In genomic region chr11:65611028-65611757, GRCh38 we compare ENCODE assay signal across 9 cellular contexts. TPM values are rescaled to one million over a fixed set of nuclear protein-coding genes. Genes with fewer than 3 reads are reported as not detected.
DNase-seq lines count a peak whose midpoint lies in the region; ATAC-seq, FAIRE-seq and TF ChIP-seq lines count a peak whose summit lies in the region.
"Had no signal": no experiment of that assay in that cellular context is flagged by ENCODE, and none has a peak within 500 bp of the region (broad histone marks: within the 10 kb centered on the region; RNA-seq: fewer than 3 reads in every experiment).

No MANE protein-coding gene starts in this region.

- no peak for TF ChIP-seq POLR2A in upper lobe of left lung (IDR thresholded peaks at IDR 0.05)
- TF ChIP-seq POLR2A in H54 (IDR thresholded peaks at IDR 0.05; ENCODE audit: low read depth, low read length) = no peak

- no peak for DNase-seq in activated T-cell treated with anti-CD3 and anti-CD28 coated beads, Interleukin-2, amount 50 U/mL, for 24 hours
- no peak for DNase-seq in activated T-cell treated with anti-CD3 and anti-CD28 coated beads, Interleukin-2, amount 50 U/mL, for 48 hours
- no peak for DNase-seq in brain microvascular endothelial cell
- peak; percentile 90 for DNase-seq in medulla oblongata (ENCODE audit: extremely low spot score)
- peak in 1 of 2 donors; percentile 80 for DNase-seq in upper lobe of left lung
- no peak for DNase-seq in H54 (ENCODE audit: insufficient read length, low spot score)
- DNase-seq in COLO668 (lab: John Stamatoyannopoulos, UW; ENCODE audit: unreplicated experiment) = no peak
- no peak for DNase-seq in HPDE6-E6E7 (ENCODE audit: extremely low spot score)

- H3K4me3 ChIP-seq in brain microvascular endothelial cell (ENCODE audit: low read depth, low read length) (peak overlapping the region; percentile 83), upper lobe of left lung (peak overlapping the region; percentile 15 to 100 (median 96))

- no peak for FAIRE-seq in H54 (lab: Jason Lieb, UNC)

- H3K27ac ChIP-seq in brain microvascular endothelial cell (no peak overlapping the region), upper lobe of left lung (peak overlapping the region; percentile 94 to 96 (median 95))
- H3K27ac ChIP-seq: epithelial cell of prostate had no signal

- WGBS in upper lobe of left lung, 2 donors = 40 to 42% methylated on average over 9 to 10 of the region's 10 CpGs

- peak overlapping the region; percentile 96 for H3K4me3 Mint-ChIP-seq in activated T-cell treated with anti-CD3 and anti-CD28 coated beads, Interleukin-2, amount 50 U/mL, for 24 hours

- no peak for TF ChIP-seq EP300 in upper lobe of left lung (IDR thresholded peaks at IDR 0.05)

- H3K36me3 ChIP-seq in brain microvascular endothelial cell (replicated peaks) = peaks cover 8% of the 10 kb centered on the region
- peaks cover 0 to 45% (median 22%) of the 10 kb centered on the region in 4 donors for H3K36me3 ChIP-seq in upper lobe of left lung

- peaks cover 47% of the 10 kb centered on the region for H3K4me1 Mint-ChIP-seq in activated T-cell treated with anti-CD3 and anti-CD28 coated beads, Interleukin-2, amount 50 U/mL, for 24 hours (ENCODE audit: low read depth)

- no peaks in the 10 kb centered on the region for H3K27me3 Mint-ChIP-seq in activated T-cell treated with anti-CD3 and anti-CD28 coated beads, Interleukin-2, amount 50 U/mL, for 24 hours

- H3K4me1 ChIP-seq in upper lobe of left lung = peaks cover 60 to 73% (median 69%) of the 10 kb centered on the region in 4 donors

- in situ Hi-C loops in brain microvascular endothelial cell (cut with HindIII; ENCODE audit: low pct_ligation_motif_present, low sequenced_read_pairs) = no loop called here

- H3K9me3 ChIP-seq in upper lobe of left lung = no peaks in the 10 kb centered on the region

- peaks cover 76% of the 10 kb centered on the region for H3K36me3 Mint-ChIP-seq in activated T-cell treated with anti-CD3 and anti-CD28 coated beads, Interleukin-2, amount 50 U/mL, for 24 hours (ENCODE audit: low read depth)

- peak overlapping the region; percentile 91 for H3K27ac Mint-ChIP-seq in activated T-cell treated with anti-CD3 and anti-CD28 coated beads, Interleukin-2, amount 50 U/mL, for 24 hours

- ATAC-seq in upper lobe of left lung (ENCODE audit: low FRiP score in 2 of 2) = no peak

- H3K9me3 Mint-ChIP-seq in activated T-cell treated with anti-CD3 and anti-CD28 coated beads, Interleukin-2, amount 50 U/mL, for 24 hours = no peaks in the 10 kb centered on the region

- TF ChIP-seq CTCF in brain microvascular endothelial cell (IDR thresholded peaks at IDR 0.05; ENCODE audit: low read depth, low read length, missing control alignments) = no peak
- TF ChIP-seq CTCF in upper lobe of left lung (IDR thresholded peaks at IDR 0.05) = no peak

- H3K27me3 ChIP-seq in brain microvascular endothelial cell (replicated peaks) = no peaks in the 10 kb centered on the region
- H3K27me3 ChIP-seq in upper lobe of left lung = no peaks in the 10 kb centered on the region

RNA-seq across cellular contexts. Expression of gene MAP3K11, which starts 2.8 kb away (rescaled TPM):
- total RNA-seq in upper lobe of left lung = 100 to 1,000 TPM in 4 of 6 donors, 10 to 100 TPM in 2; 52.1 to 132 (median 107) TPM

RNA-seq across cellular contexts. Expression of gene PCNX3, which starts 4.4 kb away (rescaled TPM):
- 10 to 100 TPM; 26.7 to 63.9 (median 43.9) TPM for total RNA-seq in upper lobe of left lung

RNA-seq across cellular contexts. Expression of gene KCNK7, which starts 15.6 kb away (rescaled TPM):
- total RNA-seq in upper lobe of left lung = 1 to 10 TPM in 4 of 6 donors, under 1 TPM in 1, not detected in 1; 0.59 to 3.7 (median 1.7) TPM

RNA-seq across cellular contexts. Expression of gene SIPA1, which starts 26.7 kb away (rescaled TPM):
- total RNA-seq in upper lobe of left lung = 100 to 1,000 TPM in 1 of 6 donors, 10 to 100 TPM in 5; 42.7 to 137 (median 74.9) TPM

RNA-seq across cellular contexts. Expression of gene EHBP1L1, which starts 35.3 kb away (rescaled TPM):
- total RNA-seq in upper lobe of left lung = 100 to 1,000 TPM in 4 of 6 donors, 10 to 100 TPM in 2; 70.4 to 220 (median 133) TPM
